ENCODE assay signal across 9 cellular contexts in genomic region chr7:3259711-3260424, GRCh38. TPM values are rescaled to one million over a fixed set of nuclear protein-coding genes. Genes with fewer than 3 reads are reported as not detected.
DNase-seq lines count a peak whose midpoint lies in the region; ATAC-seq, FAIRE-seq and TF ChIP-seq lines count a peak whose summit lies in the region.
"Had no signal": no experiment of that assay in that cellular context is flagged by ENCODE, and none has a peak within 500 bp of the region (broad histone marks: within the 10 kb centered on the region; RNA-seq: fewer than 3 reads in every experiment).

No MANE protein-coding gene starts in this region.

- TF ChIP-seq EP300 in HepG2 (IDR thresholded peaks at IDR 0.05; ENCODE audit: low read depth in 2 of 2, low read length in 2 of 2): no peak
- TF ChIP-seq EP300 in HepG2 (CRISPR knock-in tag; IDR thresholded peaks at IDR 0.05; ENCODE audit: borderline replicate concordance): no peak

- H3K4me1 Mint-ChIP-seq in naive thymus-derived CD4-positive, alpha-beta T cell: peaks cover 0 to 6% (median 0%) of the 10 kb centered on the region in 7 donors
- peaks cover 42% of the 10 kb centered on the region for H3K4me1 Mint-ChIP-seq in WTC11

- no peaks in the 10 kb centered on the region for H3K36me3 Mint-ChIP-seq in naive thymus-derived CD4-positive, alpha-beta T cell
- H3K36me3 Mint-ChIP-seq in WTC11: no peaks in the 10 kb centered on the region

- no peak for ATAC-seq in HepG2
- ATAC-seq in right lobe of liver: no peak
- ATAC-seq in naive thymus-derived CD4-positive, alpha-beta T cell: no peak
- ATAC-seq in WTC11: no peak
- ATAC-seq in HG02981 (IDR thresholded peaks at IDR 0.05; ENCODE audit: unreplicated experiment): no peak
- no peak for ATAC-seq in HG03095 (IDR thresholded peaks at IDR 0.05; ENCODE audit: unreplicated experiment)

- POLR2A ChIA-PET in HepG2 (lab: Yijun Ruan, JAX) (no interaction called here), WTC11 (lab: Charles Lee) (no interaction called here)
- POLR2A ChIA-PET in naive thymus-derived CD4-positive, alpha-beta T cell (lab: Charles Lee): no interaction called here

- H3K27me3 Mint-ChIP-seq in naive thymus-derived CD4-positive, alpha-beta T cell: peaks cover 5 to 27% (median 24%) of the 10 kb centered on the region in 5 donors
- H3K27me3 Mint-ChIP-seq in WTC11 (ENCODE audit: low read depth): no peaks in the 10 kb centered on the region

- peaks cover 12% of the 10 kb centered on the region; the same call in 1 of the 2 replicates for H3K4me1 ChIP-seq in HepG2 (ENCODE audit: insufficient read depth, low read length)
- no peaks in the 10 kb centered on the region for H3K4me1 ChIP-seq in right lobe of liver
- no peaks in the 10 kb centered on the region for H3K4me1 ChIP-seq in naive thymus-derived CD4-positive, alpha-beta T cell (ENCODE audit: control insufficient read depth in 2 of 2, insufficient read depth in 2 of 2, low read length in 2 of 2)

- no peaks in the 10 kb centered on the region for H3K79me2 ChIP-seq in HepG2 (ENCODE audit: insufficient read depth, low read length)

- TF ChIP-seq RAD21 in HepG2 (CRISPR knock-in tag; IDR thresholded peaks at IDR 0.05): no peak

- no TSS peak for BruUV-seq in HepG2 (replicated peaks; lab: Mats Ljungman, UMichigan)

- no peak overlapping the region for H3K9ac ChIP-seq in HepG2 (ENCODE audit: insufficient read depth, low read depth, low read length)

- intact Hi-C loops in HepG2 (cut with micrococcal nuclease; ENCODE audit: unreplicated experiment): no loop called here
- intact Hi-C loops in right lobe of liver (cut with DNase I): no loop called here
- intact Hi-C loops in naive thymus-derived CD4-positive, alpha-beta T cell (cut with micrococcal nuclease): no loop called here

- peak overlapping the region; percentile 57 for H2AFZ ChIP-seq in HepG2 (ENCODE audit: low read length)

- DNase-seq in HepG2 (ENCODE audit: low spot score): no peak
- no peak for DNase-seq in right lobe of liver
- peak; percentile 22 for DNase-seq in choroid plexus epithelial cell (ENCODE audit: low read depth)
- DNase-seq in naive thymus-derived CD4-positive, alpha-beta T cell: no peak
- DNase-seq in AG08396 (ENCODE audit: low spot score): no peak
- DNase-seq in WTC11 (ENCODE audit: low spot score): no peak
- DNase-seq: NCI-H2081 treated with DMSO at 0.1 percent for 48 hours had no signal

- TF ChIP-seq POLR2A in HepG2 (IDR thresholded peaks at IDR 0.05; ENCODE audit: insufficient read depth in 1 of 2, low read depth in 2 of 2, low read length in 2 of 2) (no peak), right lobe of liver (IDR thresholded peaks at IDR 0.05) (no peak)

- H3K36me3 ChIP-seq in HepG2 (replicated peaks in 1 of 2; ENCODE audit: control insufficient read depth in 1 of 2, insufficient read depth in 2 of 2, low read length in 2 of 2): no peaks in the 10 kb centered on the region
- no peaks in the 10 kb centered on the region for H3K36me3 ChIP-seq in right lobe of liver
- no peaks in the 10 kb centered on the region for H3K36me3 ChIP-seq in naive thymus-derived CD4-positive, alpha-beta T cell (ENCODE audit: control insufficient read depth in 2 of 3, insufficient read depth in 3 of 3, low read length in 3 of 3)

- no peaks in the 10 kb centered on the region for H3K9me3 ChIP-seq in HepG2 (ENCODE audit: low read length)
- H3K9me3 ChIP-seq in right lobe of liver: no peaks in the 10 kb centered on the region
- H3K9me3 ChIP-seq in naive thymus-derived CD4-positive, alpha-beta T cell (ENCODE audit: control insufficient read depth in 2 of 3, low read length in 3 of 3): no peaks in the 10 kb centered on the region

- WGBS in HepG2 (ENCODE audit: low lambda C conversion rate): 7% methylated on average over 15 of the region's 17 CpGs
- 53% methylated on average over 12 of the region's 17 CpGs for WGBS in right lobe of liver (ENCODE audit: insufficient coverage, low coverage, low lambda C conversion rate, missing lambda C conversion rate)

- H3K27ac Mint-ChIP-seq in naive thymus-derived CD4-positive, alpha-beta T cell: no peak overlapping the region
- no peak overlapping the region for H3K27ac Mint-ChIP-seq in WTC11

- TF ChIP-seq CTCF in HepG2 (CRISPR knock-in tag; IDR thresholded peaks at IDR 0.05): no peak
- no peak for TF ChIP-seq CTCF in right lobe of liver (IDR thresholded peaks at IDR 0.05)
- no peak for TF ChIP-seq CTCF in choroid plexus epithelial cell (conservative IDR thresholded peaks at IDR 0.05; ENCODE audit: low read depth, low read length)
- no peak for TF ChIP-seq CTCF in WTC11 (IDR thresholded peaks at IDR 0.05)

- FAIRE-seq in HepG2 (lab: Jason Lieb, UNC): no peak

- in situ Hi-C loops in HepG2 (cut with HindIII; ENCODE audit: extremely low pct_ligation_motif_present, low pct_unique_long_range_greater_than_20kb): no loop called here

- H3K9me3 Mint-ChIP-seq in naive thymus-derived CD4-positive, alpha-beta T cell: peaks cover 0 to 5% (median 0%) of the 10 kb centered on the region in 11 donors
- peaks cover 7% of the 10 kb centered on the region; the same call in 1 of the 2 replicates for H3K9me3 Mint-ChIP-seq in WTC11

- CTCF ChIA-PET in HepG2 (lab: Yijun Ruan, JAX; ENCODE audit: low intra/inter-chr PET ratio, low total read pairs) (no interaction called here), WTC11 (lab: Charles Lee) (no interaction called here)
- CTCF ChIA-PET in naive thymus-derived CD4-positive, alpha-beta T cell (lab: Charles Lee): interaction anchor here (0.7 kb wide), 1 partner anchor 1829 kb away, joined by 3 read pairs; no protein-coding TSS in a partner anchor

- H3K4me3 ChIP-seq in HepG2 (replicated peaks in 1 of 3; ENCODE audit: insufficient read depth in 1 of 3, low read depth in 2 of 3, low read length in 3 of 3) (peak overlapping the region; percentile 9 to 40 (median 31); a peak in 4 of 6 replicates), right lobe of liver (peak overlapping the region in 1 of 3 donors; percentile 3), choroid plexus epithelial cell (ENCODE audit: low read depth, low read length) (peak overlapping the region; percentile 39)
- no peak overlapping the region for H3K4me3 ChIP-seq in naive thymus-derived CD4-positive, alpha-beta T cell (ENCODE audit: low read length)

- peak overlapping the region in 8 of 10 donors; percentile 35 to 83 (median 63) for H3K4me3 Mint-ChIP-seq in naive thymus-derived CD4-positive, alpha-beta T cell
- H3K4me3 Mint-ChIP-seq in WTC11: no peak overlapping the region

- no peak overlapping the region for H3K27ac ChIP-seq in HepG2 (ENCODE audit: extremely low read length, insufficient read depth, low read length)
- H3K27ac ChIP-seq in right lobe of liver: no peak overlapping the region
- H3K27ac ChIP-seq in naive thymus-derived CD4-positive, alpha-beta T cell (ENCODE audit: low read depth, low read length): no peak overlapping the region

- peak overlapping the region; percentile 67 for H3K4me2 ChIP-seq in HepG2 (ENCODE audit: low read depth, low read length)

- H3K27me3 ChIP-seq in HepG2 (ENCODE audit: control insufficient read depth in 1 of 2, insufficient read depth in 2 of 2, low read length in 2 of 2) (peaks cover 0 to 5% of the 10 kb centered on the region in 2 experiments; a peak in 1 of 5 replicates), right lobe of liver (no peaks in the 10 kb centered on the region)
- H3K27me3 ChIP-seq in naive thymus-derived CD4-positive, alpha-beta T cell (ENCODE audit: control insufficient read depth in 2 of 2, insufficient read depth in 2 of 2, low read length in 2 of 2): no peaks in the 10 kb centered on the region

- H4K20me1 ChIP-seq in HepG2 (ENCODE audit: insufficient read depth, low read length): no peaks in the 10 kb centered on the region

TF ChIP-seq in HepG2, 621 proteins besides CTCF, POLR2A, EP300 and RAD21 (continues in another document):
- TF ChIP-seq REPIN1 (CRISPR knock-in tag; IDR thresholded peaks at IDR 0.05; ENCODE audit: borderline replicate concordance, low read depth) (no peak), ATAD3A (CRISPR knock-in tag; IDR thresholded peaks at IDR 0.05) (no peak), FOXP1 (IDR thresholded peaks at IDR 0.05) (no peak), FOXP1 (CRISPR knock-in tag; IDR thresholded peaks at IDR 0.05) (no peak), SP2 (CRISPR knock-in tag; IDR thresholded peaks at IDR 0.05) (no peak)

TF ChIP-seq in WTC11, 78 proteins besides CTCF, POLR2A, EP300 and RAD21 (continues in another document):
- no peak for TF ChIP-seq ZNF219 (CRISPR knock-in tag; IDR thresholded peaks at IDR 0.05; ENCODE audit: borderline replicate concordance)
- TF ChIP-seq TP53 (CRISPR knock-in tag; IDR thresholded peaks at IDR 0.05): no peak

RNA-seq across cellular contexts. Expression of gene SDK1, which starts 41.2 kb away (rescaled TPM):
- 0.17 and 0.35 TPM in 2 replicates for total RNA-seq in HepG2 (2016; rRNA removed; fragmentation: Illumina TruSeq; extraction: Trizol)
- 0.18 and 0.20 TPM in 2 replicates for total RNA-seq in HepG2 (2016; cell fraction: cytosol; rRNA removed; fragmentation: Illumina TruSeq; extraction: Trizol; ENCODE audit: low read depth)
- 0.15 and 0.19 TPM in 2 replicates for total RNA-seq in HepG2 (2016; cell fraction: insoluble cytoplasmic fraction; rRNA removed; fragmentation: Illumina TruSeq; extraction: Trizol)
- 0.17 and 0.25 TPM in 2 replicates for total RNA-seq in HepG2 (2016; cell fraction: membrane; rRNA removed; fragmentation: Illumina TruSeq; extraction: Trizol)
- 0.50 and 0.59 TPM in 2 replicates for total RNA-seq in HepG2 (2016; cell fraction: nucleus; rRNA removed; fragmentation: Illumina TruSeq; extraction: Trizol)
- polyA plus RNA-seq in HepG2 (2011; rRNA removed): 2.4 TPM in 2 replicates
- 1.6 and 2.3 TPM in 2 replicates for polyA plus RNA-seq in HepG2 (2011; cell fraction: cytosol; rRNA removed)
- 8.2 and 8.5 TPM in 2 replicates for polyA plus RNA-seq in HepG2 (2011; cell fraction: nucleus; rRNA removed)
- 2.9 and 3.0 TPM in 2 replicates for polyA plus RNA-seq in HepG2 (2012)
- 0.02 and 0.03 TPM in 2 replicates for polyA plus RNA-seq in HepG2 (2016; cell fraction: cytosol; fragmentation: Illumina TruSeq; extraction: Trizol; ENCODE audit: low read depth)
- polyA plus RNA-seq in HepG2 (2016; cell fraction: insoluble cytoplasmic fraction; fragmentation: Illumina TruSeq; extraction: Trizol; ENCODE audit: low read depth): 0.25 and 0.32 TPM in 2 replicates
- 0.06 and 0.28 TPM in 2 replicates for polyA plus RNA-seq in HepG2 (2016; cell fraction: membrane; fragmentation: Illumina TruSeq; extraction: Trizol; ENCODE audit: low read depth)
- 0.52 and 0.74 TPM in 2 replicates for polyA plus RNA-seq in HepG2 (2016; cell fraction: nucleus; fragmentation: Illumina TruSeq; extraction: Trizol; ENCODE audit: insufficient read depth, low read depth)
- 14.3 TPM in 1 of 2 replicates, not detected in the other for polyA minus RNA-seq in HepG2 (2011; rRNA and poly(A)+ RNA removed; ENCODE audit: low replicate concordance)
- 4.3 and 4.6 TPM in 2 replicates for polyA minus RNA-seq in HepG2 (2011; cell fraction: cytosol; rRNA and poly(A)+ RNA removed)
- 18.5 and 28.8 TPM in 2 replicates for polyA minus RNA-seq in HepG2 (2011; cell fraction: nucleus; rRNA and poly(A)+ RNA removed)
- total RNA-seq in right lobe of liver: 1 to 10 TPM in 2 of 6 experiments, under 1 TPM in 4; 0.07 to 1.4 (median 0.65) TPM
- total RNA-seq in naive thymus-derived CD4-positive, alpha-beta T cell: 1 to 10 TPM in 2 of 5 experiments, under 1 TPM in 3; 0.07 to 2.5 (median 0.54) TPM
- under 1 TPM; 0.22 to 0.58 TPM for polyA plus RNA-seq in naive thymus-derived CD4-positive, alpha-beta T cell
- 9.3 to 10.5 TPM (median 10.0 TPM) in 3 replicates for total RNA-seq in WTC11 (2021)
